Comparison of ENCODE assay signal across 1 cellular context in the genomic region with DNA sequence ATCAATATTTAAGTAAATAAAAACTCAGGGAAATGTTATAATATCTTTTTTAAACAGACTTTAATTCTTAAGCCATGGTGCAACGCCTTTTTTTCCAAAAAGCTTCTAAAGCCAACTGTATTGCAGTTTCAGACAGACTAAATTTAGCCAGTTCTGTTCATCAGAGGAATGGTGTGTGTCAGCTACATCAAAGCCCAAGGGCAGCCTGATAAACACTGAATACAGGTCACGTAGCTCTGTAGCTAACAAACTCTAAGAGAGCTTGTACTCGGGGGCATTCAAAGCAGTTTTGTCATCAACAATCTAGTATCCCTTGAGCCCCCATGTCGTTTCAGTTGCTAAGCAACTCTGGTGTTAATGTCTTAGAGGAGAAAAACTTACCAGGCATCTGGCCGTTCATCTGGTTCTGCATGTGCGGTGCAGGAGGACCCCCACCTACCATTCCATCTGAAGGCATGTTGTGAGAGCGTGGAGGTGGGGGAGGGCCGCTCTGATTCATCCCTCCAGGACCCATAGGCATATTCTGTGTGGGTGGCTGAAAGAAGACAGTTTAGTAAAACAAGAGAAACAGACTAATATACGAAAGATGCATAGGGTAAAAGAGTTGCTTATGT.
TF ChIP-seq lines count a peak whose summit lies in the region.

No MANE protein-coding gene starts in this region.

TF ChIP-seq in neural cell, 6 proteins besides CTCF, POLR2A, EP300 and RAD21:
- peak; percentile 12 for TF ChIP-seq POLR2AphosphoS5 (IDR thresholded peaks at IDR 0.05)
- no peak for TF ChIP-seq SMC3 (conservative IDR thresholded peaks at IDR 0.05; ENCODE audit: poor library complexity)
